Comparison of ENCODE assay signal across 1 cellular context in the genomic region with DNA sequence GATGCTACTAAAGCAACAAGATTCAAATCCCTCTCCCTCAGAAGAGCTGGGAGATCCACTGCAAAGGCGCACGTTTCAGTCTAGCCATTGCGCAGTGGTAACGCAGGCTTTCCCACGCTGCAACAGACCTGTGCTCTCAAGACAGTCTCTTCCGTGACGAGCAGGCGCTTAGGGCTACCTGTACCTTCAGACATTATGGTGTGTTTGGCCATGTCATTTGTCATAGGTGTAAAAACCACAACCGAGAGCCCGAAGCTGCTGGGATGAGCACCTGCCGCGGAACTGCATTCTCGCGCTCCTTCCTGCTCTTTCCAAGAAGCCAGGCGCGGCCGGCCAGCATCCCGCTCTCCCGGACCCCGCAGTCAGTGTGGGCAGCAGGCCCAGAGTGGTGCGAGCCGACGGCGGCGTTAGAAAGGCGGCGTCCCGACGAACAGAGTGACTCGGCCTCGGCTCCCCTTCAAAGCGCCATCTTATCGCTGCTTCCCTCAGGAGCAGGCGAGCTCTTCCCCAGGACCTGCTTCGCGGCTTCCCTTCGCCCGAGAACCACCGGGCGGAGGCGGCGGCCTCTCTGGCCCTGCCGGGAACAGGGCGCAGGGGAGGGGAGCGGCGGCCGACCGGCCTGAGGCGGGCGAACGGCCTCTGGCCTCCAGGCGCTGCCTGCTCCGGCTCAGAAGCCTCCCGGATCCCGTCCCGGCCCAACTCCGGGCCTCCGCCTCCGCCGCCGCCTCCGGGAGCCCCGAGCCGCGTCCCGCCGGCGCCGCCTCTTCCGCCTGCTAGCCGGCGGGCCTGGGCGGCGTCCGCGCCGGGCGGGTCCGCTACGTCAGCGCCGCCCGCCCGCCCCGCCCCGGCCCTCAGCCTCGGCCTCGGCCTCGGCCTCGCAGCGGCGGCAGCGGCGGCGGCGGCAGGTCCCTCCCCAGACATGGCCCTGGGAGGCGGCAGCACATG.
TF ChIP-seq lines count a peak whose summit lies in the region.

Gene FAM120A (plus strand): TSS at position 869 of the 945 bp plus-strand sequence. CDS start 231 bp downstream, outside the sequence.

TF ChIP-seq in K562, 482 proteins besides CTCF, POLR2A, EP300 and RAD21 (continued from another document and continues in another):
- TF ChIP-seq TSHZ1 (CRISPR knock-in tag; IDR thresholded peaks at IDR 0.05) (no peak), SMARCE1 (IDR thresholded peaks at IDR 0.05) (0 out of 2 replicates have a peak, but pooled peaks have one; percentile 14), ZNF212 (CRISPR knock-in tag; IDR thresholded peaks at IDR 0.05) (no peak), GATAD2B (IDR thresholded peaks at IDR 0.05; ENCODE audit: borderline replicate concordance) (peak; percentile 78), FOXP4 (CRISPR knock-in tag; IDR thresholded peaks at IDR 0.05; ENCODE audit: borderline replicate concordance) (0 out of 2 replicates have a peak, but pooled peaks have one; percentile 81), ELF4 (CRISPR knock-in tag; IDR thresholded peaks at IDR 0.05) (no peak), TAF9B (IDR thresholded peaks at IDR 0.05; ENCODE audit: partially characterized antibody) (no peak), ELF1 (tag; IDR thresholded peaks at IDR 0.05) (0 out of 2 replicates have a peak, but pooled peaks have one; percentile 39), THRAP3 (IDR thresholded peaks at IDR 0.05; ENCODE audit: borderline replicate concordance) (no peak), NCOA6 (IDR thresholded peaks at IDR 0.05) (no peak), ARNT (IDR thresholded peaks at IDR 0.05) (no peak), ZFX (CRISPR knock-in tag; IDR thresholded peaks at IDR 0.05) (peak; percentile 86), IRF1 (CRISPR knock-in tag; IDR thresholded peaks at IDR 0.05; ENCODE audit: borderline replicate concordance) (no peak), RFX5 (IDR thresholded peaks at IDR 0.05; ENCODE audit: low read depth, low read length) (no peak), CBFA2T3 (IDR thresholded peaks at IDR 0.05) (no peak), ETV6 (IDR thresholded peaks at IDR 0.05; ENCODE audit: borderline replicate concordance in 1 of 2, low read depth in 2 of 2, low read length in 1 of 2) (no peak), ETV6 (CRISPR knock-in tag; IDR thresholded peaks at IDR 0.05; ENCODE audit: borderline replicate concordance) (no peak), CBFB (CRISPR knock-in tag; IDR thresholded peaks at IDR 0.05) (peak; percentile 79), POLR2AphosphoS5 (IDR thresholded peaks at IDR 0.05; ENCODE audit: control insufficient read depth, insufficient read depth, low read depth, low read length) (peak; percentile 41; the same call in 1 of the 2 replicates), SAP30 (IDR thresholded peaks at IDR 0.05; ENCODE audit: borderline replicate concordance, insufficient read depth, low read depth, low read length, poor library complexity, severe bottlenecking) (peak; percentile 84), ZNF124 (CRISPR knock-in tag; IDR thresholded peaks at IDR 0.05) (no peak), PBX2 (CRISPR knock-in tag; IDR thresholded peaks at IDR 0.05; ENCODE audit: low read depth) (no peak), PBX2 (tag; conservative IDR thresholded peaks at IDR 0.05; ENCODE audit: low read depth) (no peak), CREM (IDR thresholded peaks at IDR 0.05; ENCODE audit: low read depth) (0 out of 2 replicates have a peak, but pooled peaks have one; percentile 26), SMARCA4 (IDR thresholded peaks at IDR 0.05) (0 out of 2 replicates have a peak, but pooled peaks have one; percentile 20), GABPB1 (CRISPR knock-in tag; IDR thresholded peaks at IDR 0.05) (peak; percentile 47), L3MBTL2 (IDR thresholded peaks at IDR 0.05) (peak; percentile 65), RCOR1 (IDR thresholded peaks at IDR 0.05; ENCODE audit: borderline replicate concordance in 1 of 2, low read depth in 2 of 2, low read length in 2 of 2) (0 out of 4 replicates have a peak, but pooled peaks of 1 of the 2 experiments have one; percentile 3), KHSRP (IDR thresholded peaks at IDR 0.05) (no peak), SNIP1 (IDR thresholded peaks at IDR 0.05; ENCODE audit: low read depth) (no peak), MAX (CRISPR knock-in tag; IDR thresholded peaks at IDR 0.05) (peak; percentile 69), PHF8 (IDR thresholded peaks at IDR 0.05; ENCODE audit: borderline replicate concordance, low read length) (peak; percentile 90; the same call in 1 of the 2 replicates), ZNF431 (CRISPR knock-in tag; IDR thresholded peaks at IDR 0.05) (no peak; the same call in 1 of the 2 replicates), PYGO2 (tag; IDR thresholded peaks at IDR 0.05) (no peak), TCF7L2 (IDR thresholded peaks at IDR 0.05; ENCODE audit: low read depth, low read length) (no peak)
- TF ChIP-seq, protein P1, sequence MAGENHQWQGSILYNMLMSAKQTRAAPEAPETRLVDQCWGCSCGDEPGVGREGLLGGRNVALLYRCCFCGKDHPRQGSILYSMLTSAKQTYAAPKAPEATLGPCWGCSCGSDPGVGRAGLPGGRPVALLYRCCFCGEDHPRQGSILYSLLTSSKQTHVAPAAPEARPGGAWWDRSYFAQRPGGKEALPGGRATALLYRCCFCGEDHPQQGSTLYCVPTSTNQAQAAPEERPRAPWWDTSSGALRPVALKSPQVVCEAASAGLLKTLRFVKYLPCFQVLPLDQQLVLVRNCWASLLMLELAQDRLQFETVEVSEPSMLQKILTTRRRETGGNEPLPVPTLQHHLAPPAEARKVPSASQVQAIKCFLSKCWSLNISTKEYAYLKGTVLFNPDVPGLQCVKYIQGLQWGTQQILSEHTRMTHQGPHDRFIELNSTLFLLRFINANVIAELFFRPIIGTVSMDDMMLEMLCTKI (IDR thresholded peaks at IDR 0.05; ENCODE audit: partially characterized antibody) = no peak
- TF ChIP-seq, protein P2, sequence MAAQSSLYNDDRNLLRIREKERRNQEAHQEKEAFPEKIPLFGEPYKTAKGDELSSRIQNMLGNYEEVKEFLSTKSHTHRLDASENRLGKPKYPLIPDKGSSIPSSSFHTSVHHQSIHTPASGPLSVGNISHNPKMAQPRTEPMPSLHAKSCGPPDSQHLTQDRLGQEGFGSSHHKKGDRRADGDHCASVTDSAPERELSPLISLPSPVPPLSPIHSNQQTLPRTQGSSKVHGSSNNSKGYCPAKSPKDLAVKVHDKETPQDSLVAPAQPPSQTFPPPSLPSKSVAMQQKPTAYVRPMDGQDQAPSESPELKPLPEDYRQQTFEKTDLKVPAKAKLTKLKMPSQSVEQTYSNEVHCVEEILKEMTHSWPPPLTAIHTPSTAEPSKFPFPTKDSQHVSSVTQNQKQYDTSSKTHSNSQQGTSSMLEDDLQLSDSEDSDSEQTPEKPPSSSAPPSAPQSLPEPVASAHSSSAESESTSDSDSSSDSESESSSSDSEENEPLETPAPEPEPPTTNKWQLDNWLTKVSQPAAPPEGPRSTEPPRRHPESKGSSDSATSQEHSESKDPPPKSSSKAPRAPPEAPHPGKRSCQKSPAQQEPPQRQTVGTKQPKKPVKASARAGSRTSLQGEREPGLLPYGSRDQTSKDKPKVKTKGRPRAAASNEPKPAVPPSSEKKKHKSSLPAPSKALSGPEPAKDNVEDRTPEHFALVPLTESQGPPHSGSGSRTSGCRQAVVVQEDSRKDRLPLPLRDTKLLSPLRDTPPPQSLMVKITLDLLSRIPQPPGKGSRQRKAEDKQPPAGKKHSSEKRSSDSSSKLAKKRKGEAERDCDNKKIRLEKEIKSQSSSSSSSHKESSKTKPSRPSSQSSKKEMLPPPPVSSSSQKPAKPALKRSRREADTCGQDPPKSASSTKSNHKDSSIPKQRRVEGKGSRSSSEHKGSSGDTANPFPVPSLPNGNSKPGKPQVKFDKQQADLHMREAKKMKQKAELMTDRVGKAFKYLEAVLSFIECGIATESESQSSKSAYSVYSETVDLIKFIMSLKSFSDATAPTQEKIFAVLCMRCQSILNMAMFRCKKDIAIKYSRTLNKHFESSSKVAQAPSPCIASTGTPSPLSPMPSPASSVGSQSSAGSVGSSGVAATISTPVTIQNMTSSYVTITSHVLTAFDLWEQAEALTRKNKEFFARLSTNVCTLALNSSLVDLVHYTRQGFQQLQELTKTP (IDR thresholded peaks at IDR 0.05; ENCODE audit: low read depth in 1 of 2, partially characterized antibody in 2 of 2) = no peak
- TF ChIP-seq, protein P3, sequence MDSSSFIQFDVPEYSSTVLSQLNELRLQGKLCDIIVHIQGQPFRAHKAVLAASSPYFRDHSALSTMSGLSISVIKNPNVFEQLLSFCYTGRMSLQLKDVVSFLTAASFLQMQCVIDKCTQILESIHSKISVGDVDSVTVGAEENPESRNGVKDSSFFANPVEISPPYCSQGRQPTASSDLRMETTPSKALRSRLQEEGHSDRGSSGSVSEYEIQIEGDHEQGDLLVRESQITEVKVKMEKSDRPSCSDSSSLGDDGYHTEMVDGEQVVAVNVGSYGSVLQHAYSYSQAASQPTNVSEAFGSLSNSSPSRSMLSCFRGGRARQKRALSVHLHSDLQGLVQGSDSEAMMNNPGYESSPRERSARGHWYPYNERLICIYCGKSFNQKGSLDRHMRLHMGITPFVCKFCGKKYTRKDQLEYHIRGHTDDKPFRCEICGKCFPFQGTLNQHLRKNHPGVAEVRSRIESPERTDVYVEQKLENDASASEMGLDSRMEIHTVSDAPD (CRISPR knock-in tag; IDR thresholded peaks at IDR 0.05) = no peak
